Comparison of ENCODE assay signal across 19 cellular contexts in genomic region chr7:156172638-156173037, GRCh38.
"Had no signal": no experiment of that assay in that cellular context is flagged by ENCODE, and none has a peak within 500 bp of the region (broad histone marks: within the 10 kb centered on the region; RNA-seq: fewer than 3 reads in every experiment).

No MANE protein-coding gene starts in this region.

- H3K4me1 ChIP-seq: SJSA1 had no signal

- ATAC-seq: Panc1, PC-3, Right ventricle myocardium inferior had no signal

- H3K9me3 ChIP-seq: SJSA1 had no signal

- H3K27ac ChIP-seq: SJSA1, SK-N-MC had no signal

- H3K4me3 ChIP-seq: SJSA1, SK-N-MC had no signal

- H3K36me3 ChIP-seq: SJSA1 had no signal

- DNase-seq: KBM-7, NCI-H1092, NCI-H1105 treated with DMSO at 0.1 percent for 48 hours, NCI-H1417 treated with DMSO at 0.1 percent for 48 hours, NCI-H146, NCI-H1694 treated with DMSO at 0.1 percent for 48 hours, NCI-H1930, NCI-H2081, NCI-H2107, NCI-H2227 treated with DMSO at 0.1 percent for 48 hours, NCI-H524, NCI-H526 treated with DMSO at 0.1 percent for 48 hours, NCI-H748 treated with DMSO at 0.1 percent for 48 hours, PC-3, SHP77 treated with DMSO at 0.1 percent for 48 hours had no signal
